16 cellular contexts compared by ENCODE assay signal in the genomic region with DNA sequence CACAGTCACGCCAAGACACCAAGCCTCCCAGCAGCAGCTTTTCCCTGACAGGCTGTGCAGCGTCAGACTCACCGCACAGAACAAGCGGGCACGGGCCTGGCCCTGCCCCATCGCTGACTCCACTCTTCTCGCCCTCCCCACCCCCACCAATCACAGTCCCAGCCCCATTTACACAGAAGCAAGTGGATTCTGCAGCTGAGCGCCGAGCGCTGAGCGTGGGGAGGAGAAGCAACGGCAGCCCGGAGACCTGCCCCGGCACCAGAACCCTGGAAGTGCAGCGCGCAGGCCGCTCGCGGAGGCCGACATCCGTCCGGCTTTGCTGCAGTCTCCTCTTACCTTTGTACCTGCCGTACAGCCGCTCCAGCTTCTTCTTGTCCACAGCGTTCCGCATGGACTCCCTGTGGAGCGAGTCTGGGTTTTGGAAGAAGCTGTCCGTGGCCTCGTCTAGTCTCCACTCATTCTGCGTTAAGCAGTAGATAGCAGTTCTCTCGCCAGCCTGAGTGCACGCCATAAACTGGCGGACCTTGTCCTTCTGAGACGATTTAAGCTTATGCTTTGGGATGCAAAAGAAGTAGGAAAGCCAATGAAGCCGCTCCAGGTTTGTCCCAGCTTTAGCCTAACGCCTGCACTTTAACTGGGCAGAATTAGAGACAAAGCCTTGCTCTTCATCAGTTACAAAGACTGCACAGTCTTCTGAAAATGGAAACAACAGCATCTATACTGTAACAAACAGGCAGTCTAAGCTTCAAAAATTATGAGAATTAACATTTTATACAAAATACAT. TPM values are rescaled to one million over a fixed set of nuclear protein-coding genes. Genes with fewer than 3 reads are reported as not detected.
DNase-seq lines count a peak whose midpoint lies in the region; ATAC-seq and TF ChIP-seq lines count a peak whose summit lies in the region.
"Had no signal": no experiment of that assay in that cellular context is flagged by ENCODE, and none has a peak within 500 bp of the region (broad histone marks: within the 10 kb centered on the region; RNA-seq: fewer than 3 reads in every experiment).

No MANE protein-coding gene starts in this region.

- H3K27ac ChIP-seq in heart right ventricle = peak overlapping the region; percentile 27 to 94 (median 66)
- no peak overlapping the region for H3K27ac ChIP-seq in trophoblast cell (ENCODE audit: low read depth, low read length)
- no peak overlapping the region for H3K27ac ChIP-seq in aorta (ENCODE audit: low read depth in 1 of 2, low read length in 2 of 2)
- no peak overlapping the region for H3K27ac ChIP-seq in PC-9
- H3K27ac ChIP-seq: thoracic aorta had no signal

- H3K23ac ChIP-seq in trophoblast cell (ENCODE audit: low read length) = no peak overlapping the region

- no peaks in the 10 kb centered on the region for H3K27me3 Mint-ChIP-seq in brain
- H3K27me3 Mint-ChIP-seq: activated CD4-positive, alpha-beta memory T cell treated with anti-CD3 and anti-CD28 coated beads, Interleukin-2, amount 10 ng/mL, durations not matched to agents 7 days and 5 days; activated naive CD8-positive, alpha-beta T cell treated with anti-CD3 and anti-CD28 coated beads, Interleukin-2, amount 10 ng/mL, durations not matched to agents 7 days and 5 days; naive thymus-derived CD4-positive, alpha-beta T cell had no signal

- H3K18ac ChIP-seq in trophoblast cell (ENCODE audit: low read length) = no peak overlapping the region

- ATAC-seq in heart right ventricle (peak; percentile 28 to 80 (median 69)), aorta (ENCODE audit: low FRiP score) (peak; percentile 38), GM18907 (IDR thresholded peaks at IDR 0.05; ENCODE audit: unreplicated experiment) (no peak)
- ATAC-seq in activated CD4-positive, CD25-positive, alpha-beta regulatory T cell treated with anti-CD3 and anti-CD28 coated beads, Interleukin-2, amount 50 U/mL, for 24 hours = no peak
- ATAC-seq: activated T-cell treated with anti-CD3 and anti-CD28 coated beads, Interleukin-2, amount 50 U/mL, for 72 hours; naive thymus-derived CD4-positive, alpha-beta T cell had no signal

- no peak overlapping the region for H2BK120ac ChIP-seq in trophoblast cell (ENCODE audit: insufficient read depth, low read length, poor library complexity)

- peaks cover 0 to 5% (median 0%) of the 10 kb centered on the region in 5 experiments for H3K9me3 Mint-ChIP-seq in brain
- H3K9me3 Mint-ChIP-seq: activated CD4-positive, alpha-beta memory T cell treated with anti-CD3 and anti-CD28 coated beads, Interleukin-2, amount 10 ng/mL, durations not matched to agents 7 days and 5 days; activated naive CD8-positive, alpha-beta T cell treated with anti-CD3 and anti-CD28 coated beads, Interleukin-2, amount 10 ng/mL, durations not matched to agents 7 days and 5 days; activated T-cell treated with anti-CD3 and anti-CD28 coated beads, Interleukin-2, amount 50 U/mL, for 72 hours; naive thymus-derived CD4-positive, alpha-beta T cell had no signal

- H3K9me3 ChIP-seq in heart right ventricle = no peaks in the 10 kb centered on the region
- no peaks in the 10 kb centered on the region for H3K9me3 ChIP-seq in trophoblast cell (ENCODE audit: insufficient read depth, low read depth, low read length)
- H3K9me3 ChIP-seq in aorta (ENCODE audit: control insufficient read depth, low read length) = no peaks in the 10 kb centered on the region
- H3K9me3 ChIP-seq in PC-9 (ENCODE audit: insufficient read depth, low read depth) = no peaks in the 10 kb centered on the region
- H3K9me3 ChIP-seq: BE2C, thoracic aorta had no signal

- peaks cover 0 to 59% (median 30%) of the 10 kb centered on the region in 9 donors for H3K4me1 ChIP-seq in heart right ventricle
- H3K4me1 ChIP-seq in trophoblast cell (ENCODE audit: control insufficient read depth in 1 of 2, insufficient read depth in 2 of 2, low read length in 2 of 2) = peaks cover 7 to 10% of the 10 kb centered on the region in 2 experiments
- H3K4me1 ChIP-seq in aorta (ENCODE audit: control insufficient read depth in 1 of 2, insufficient read depth in 2 of 2, low read length in 2 of 2) = no peaks in the 10 kb centered on the region
- peaks cover 6% of the 10 kb centered on the region; the same call in 1 of the 2 replicates for H3K4me1 ChIP-seq in PC-9 (replicated peaks; ENCODE audit: insufficient read depth)

- no peak overlapping the region for H4K8ac ChIP-seq in trophoblast cell (ENCODE audit: low read depth, low read length)

- H3K4me3 Mint-ChIP-seq in brain = peak overlapping the region in 3 of 5 experiments; percentile 43 to 63 (median 53)
- H3K4me3 Mint-ChIP-seq: activated CD4-positive, alpha-beta memory T cell treated with anti-CD3 and anti-CD28 coated beads, Interleukin-2, amount 10 ng/mL, durations not matched to agents 7 days and 5 days; activated naive CD8-positive, alpha-beta T cell treated with anti-CD3 and anti-CD28 coated beads, Interleukin-2, amount 10 ng/mL, durations not matched to agents 7 days and 5 days; activated T-cell treated with anti-CD3 and anti-CD28 coated beads, Interleukin-2, amount 50 U/mL, for 72 hours; naive thymus-derived CD4-positive, alpha-beta T cell had no signal

- H3K9ac ChIP-seq in trophoblast cell (ENCODE audit: low read length) = no peak overlapping the region

- no peak overlapping the region for H3K14ac ChIP-seq in trophoblast cell (ENCODE audit: low read length)

- no peak overlapping the region for H2BK12ac ChIP-seq in trophoblast cell (ENCODE audit: low read length)

- DNase-seq in heart right ventricle = peak in 1 of 2 donors; percentile 38
- DNase-seq in trophoblast cell = no peak
- DNase-seq in aorta = no peak
- no peak for DNase-seq in PC-9
- DNase-seq: activated CD4-positive, alpha-beta memory T cell treated with anti-CD3 and anti-CD28 coated beads, Interleukin-2, amount 10 ng/mL, durations not matched to agents 7 days and 5 days; activated naive CD8-positive, alpha-beta T cell treated with anti-CD3 and anti-CD28 coated beads, Interleukin-2, amount 10 ng/mL, durations not matched to agents 7 days and 5 days; activated T-cell treated with anti-CD3 and anti-CD28 coated beads, Interleukin-2, amount 50 U/mL, for 72 hours; BE2C; Calu3; naive thymus-derived CD4-positive, alpha-beta T cell; NCI-H1436; stimulated activated CD4-positive, alpha-beta T cell treated with anti-CD3 and anti-CD28 coated beads, Interleukin-2, amount 100 ng/mL, for 48 hours had no signal

- BruUV-seq in PC-9 (replicated peaks; lab: Mats Ljungman, UMichigan) = no TSS peak

- WGBS in heart right ventricle, 2 donors = 55 to 73% methylated on average over 36 of the region's 36 CpGs
- WGBS in trophoblast cell (ENCODE audit: extremely low coverage, insufficient coverage, insufficient read length) = no CpG with 5 or more reads among the region's 36 CpGs
- 88 to 93% methylated on average over 36 of the region's 36 CpGs for WGBS in aorta, 2 donors

- no peaks in the 10 kb centered on the region for H3K27me3 ChIP-seq in heart right ventricle
- no peaks in the 10 kb centered on the region for H3K27me3 ChIP-seq in trophoblast cell (ENCODE audit: insufficient read depth, low read length)
- no peaks in the 10 kb centered on the region for H3K27me3 ChIP-seq in aorta (ENCODE audit: control insufficient read depth in 1 of 2, insufficient read depth in 2 of 2, low read length in 1 of 2)
- no peaks in the 10 kb centered on the region for H3K27me3 ChIP-seq in PC-9 (ENCODE audit: insufficient read depth, low read depth)
- H3K27me3 ChIP-seq: BE2C had no signal

- H3K4me2 ChIP-seq in trophoblast cell (ENCODE audit: low read length) (no peak overlapping the region), PC-9 (no peak overlapping the region)

- H4K91ac ChIP-seq in trophoblast cell (ENCODE audit: low read depth, low read length) = no peak overlapping the region

- CTCF ChIA-PET in PC-9 (lab: Charles Lee) = no interaction called here

- H3K79me2 ChIP-seq in trophoblast cell (ENCODE audit: control insufficient read depth, insufficient read depth, low read length, poor library complexity) = peaks cover 18% of the 10 kb centered on the region
- H3K79me2 ChIP-seq in PC-9 (ENCODE audit: low read depth) = peaks cover 64% of the 10 kb centered on the region

- POLR2A ChIA-PET in PC-9 (lab: Charles Lee; ENCODE audit: unreplicated experiment) = interaction anchor here (0.6 kb wide), 1 partner anchor 9 kb away, joined by 3 read pairs; no protein-coding TSS in a partner anchor

- no peaks in the 10 kb centered on the region for H3K9me2 ChIP-seq in PC-9 (ENCODE audit: insufficient read depth)

- H4K20me1 ChIP-seq in PC-9 (ENCODE audit: insufficient read depth) = peaks cover 34% of the 10 kb centered on the region

- no peak overlapping the region for H4K12ac ChIP-seq in trophoblast cell (ENCODE audit: low read depth, low read length)

- H3K36me3 ChIP-seq in heart right ventricle (peaks cover 0 to 43% (median 11%) of the 10 kb centered on the region in 9 donors), trophoblast cell (ENCODE audit: control insufficient read depth in 1 of 2, insufficient read depth in 2 of 2, low read length in 2 of 2) (peaks cover 13 to 17% of the 10 kb centered on the region in 2 experiments), aorta (ENCODE audit: control insufficient read depth in 1 of 2, insufficient read depth in 2 of 2, low read length in 1 of 2) (no peaks in the 10 kb centered on the region), PC-9 (ENCODE audit: low read depth) (peaks cover 22% of the 10 kb centered on the region)
- H3K36me3 ChIP-seq: thoracic aorta had no signal

- H3K4me3 ChIP-seq in heart right ventricle (peak overlapping the region in 9 of 10 donors; percentile 3 to 44 (median 38)), trophoblast cell (ENCODE audit: low read depth, low read length) (no peak overlapping the region), aorta (ENCODE audit: low read length in 2 of 2) (no peak overlapping the region), PC-9 (no peak overlapping the region)
- H3K4me3 ChIP-seq: thoracic aorta had no signal

- intact Hi-C loops in heart right ventricle (cut with DNase I) (no loop called here), aorta (cut with DNase I) (no loop called here), PC-9 (cut with micrococcal nuclease; ENCODE audit: unreplicated experiment) (no loop called here)

- no peaks in the 10 kb centered on the region for H3K79me1 ChIP-seq in trophoblast cell (ENCODE audit: low read length)

- H2BK5ac ChIP-seq in trophoblast cell (ENCODE audit: low read depth, low read length, poor library complexity) = no peak overlapping the region

- H3K4ac ChIP-seq in trophoblast cell (ENCODE audit: low read depth, low read length) = peak overlapping the region; percentile 77

- peaks cover 60% of the 10 kb centered on the region for H3K4me1 Mint-ChIP-seq in brain

- peaks cover 29% of the 10 kb centered on the region for H3K36me3 Mint-ChIP-seq in brain

- H3K27ac Mint-ChIP-seq in brain = peak overlapping the region; percentile 37 to 73 (median 65)
- H3K27ac Mint-ChIP-seq: activated CD4-positive, alpha-beta memory T cell treated with anti-CD3 and anti-CD28 coated beads, Interleukin-2, amount 10 ng/mL, durations not matched to agents 7 days and 5 days; activated naive CD8-positive, alpha-beta T cell treated with anti-CD3 and anti-CD28 coated beads, Interleukin-2, amount 10 ng/mL, durations not matched to agents 7 days and 5 days; activated T-cell treated with anti-CD3 and anti-CD28 coated beads, Interleukin-2, amount 50 U/mL, for 72 hours; naive thymus-derived CD4-positive, alpha-beta T cell had no signal

- H2AFZ ChIP-seq in trophoblast cell (ENCODE audit: insufficient read depth, low read length, poor library complexity) = no peak overlapping the region
- H2AFZ ChIP-seq in PC-9 = no peak overlapping the region

- peaks cover 5% of the 10 kb centered on the region; the same call in 1 of the 2 replicates for H3F3A ChIP-seq in PC-9 (ENCODE audit: insufficient read depth, low read depth)

- H2AK5ac ChIP-seq in trophoblast cell (ENCODE audit: low read length) = no peak overlapping the region

- TF ChIP-seq CTCF in brain (conservative IDR thresholded peaks at IDR 0.05) (no peak), heart right ventricle (IDR thresholded peaks at IDR 0.05) (no peak), PC-9 (conservative IDR thresholded peaks at IDR 0.05) (no peak)

RNA-seq across cellular contexts. Expression of gene DCUN1D2, which starts 6.8 kb away (rescaled TPM):
- polyA plus RNA-seq in brain (ENCODE audit: insufficient read depth, low read depth, low replicate concordance) (16.0 TPM), heart right ventricle (10 to 100 TPM; 40.9 to 73.3 TPM), aorta (10 to 100 TPM in 1 of 2 donors, 1 to 10 TPM in 1; 7.4 to 16.9 TPM)
- total RNA-seq in heart right ventricle (100 to 1,000 TPM in 9 of 10 donors, 10 to 100 TPM in 1; 97.7 to 307 (median 225) TPM), aorta (10 to 100 TPM; 16.3 to 28.2 TPM), PC-9 (2021) (33.0 and 34.7 TPM in 2 replicates)
- 15.9 and 16.7 TPM in 2 replicates for polyA plus RNA-seq in trophoblast cell (2013)

RNA-seq across cellular contexts. Expression of gene ADPRHL1, which starts 30.4 kb away (rescaled TPM):
- 133 TPM for polyA plus RNA-seq in brain (ENCODE audit: insufficient read depth, low read depth, low replicate concordance)
- total RNA-seq in heart right ventricle = 100 to 1,000 TPM; 381 to 939 (median 762) TPM
- 100 to 1,000 TPM; 163 to 192 TPM for polyA plus RNA-seq in heart right ventricle
- 1.4 TPM in 2 replicates for polyA plus RNA-seq in trophoblast cell (2013)
- total RNA-seq in aorta = 10 to 100 TPM in 1 of 2 donors, 1 to 10 TPM in 1; 2.4 to 10.8 TPM
- 1 to 10 TPM; 2.0 to 3.9 TPM for polyA plus RNA-seq in aorta
- 11.5 and 16.9 TPM in 2 replicates for total RNA-seq in PC-9 (2021)

Comparison
In these comparisons a context has a peak if more than half of its experiments do, and no peak if none do; other contexts are left out.
1. ATAC-seq: peak in heart right ventricle (8 of 8) and aorta (single experiment); none in GM18907 (single experiment) and activated CD4-positive, CD25-positive, alpha-beta regulatory T cell treated with anti-CD3 and anti-CD28 coated beads, Interleukin-2, amount 50 U/mL, for 24 hours (0 of 2).
2. H3K27ac ChIP-seq: peak in heart right ventricle (10 of 10); none in trophoblast cell (single experiment), aorta (0 of 2) and PC-9 (single experiment).
3. H3K4me3 ChIP-seq: peak in heart right ventricle (9 of 10); none in trophoblast cell (single experiment), aorta (0 of 2) and PC-9 (single experiment).
4. RNA of gene ADPRHL1, which starts 30.4 kb away (total RNA-seq): 381 to 939 TPM in heart right ventricle; 11.5 to 16.9 TPM in PC-9 and 2.4 to 10.8 TPM in aorta; every median in the first group is over 10 times any median in the second.